ENCODE assay signal across 1 cellular context in genomic region chr10:105538933-105539332, GRCh38.
TF ChIP-seq lines count a peak whose summit lies in the region.

No MANE protein-coding gene starts in this region.

TF ChIP-seq in GM23338, 12 proteins besides CTCF, POLR2A, EP300 and RAD21 (continued from another document):
- TF ChIP-seq, protein P1, sequence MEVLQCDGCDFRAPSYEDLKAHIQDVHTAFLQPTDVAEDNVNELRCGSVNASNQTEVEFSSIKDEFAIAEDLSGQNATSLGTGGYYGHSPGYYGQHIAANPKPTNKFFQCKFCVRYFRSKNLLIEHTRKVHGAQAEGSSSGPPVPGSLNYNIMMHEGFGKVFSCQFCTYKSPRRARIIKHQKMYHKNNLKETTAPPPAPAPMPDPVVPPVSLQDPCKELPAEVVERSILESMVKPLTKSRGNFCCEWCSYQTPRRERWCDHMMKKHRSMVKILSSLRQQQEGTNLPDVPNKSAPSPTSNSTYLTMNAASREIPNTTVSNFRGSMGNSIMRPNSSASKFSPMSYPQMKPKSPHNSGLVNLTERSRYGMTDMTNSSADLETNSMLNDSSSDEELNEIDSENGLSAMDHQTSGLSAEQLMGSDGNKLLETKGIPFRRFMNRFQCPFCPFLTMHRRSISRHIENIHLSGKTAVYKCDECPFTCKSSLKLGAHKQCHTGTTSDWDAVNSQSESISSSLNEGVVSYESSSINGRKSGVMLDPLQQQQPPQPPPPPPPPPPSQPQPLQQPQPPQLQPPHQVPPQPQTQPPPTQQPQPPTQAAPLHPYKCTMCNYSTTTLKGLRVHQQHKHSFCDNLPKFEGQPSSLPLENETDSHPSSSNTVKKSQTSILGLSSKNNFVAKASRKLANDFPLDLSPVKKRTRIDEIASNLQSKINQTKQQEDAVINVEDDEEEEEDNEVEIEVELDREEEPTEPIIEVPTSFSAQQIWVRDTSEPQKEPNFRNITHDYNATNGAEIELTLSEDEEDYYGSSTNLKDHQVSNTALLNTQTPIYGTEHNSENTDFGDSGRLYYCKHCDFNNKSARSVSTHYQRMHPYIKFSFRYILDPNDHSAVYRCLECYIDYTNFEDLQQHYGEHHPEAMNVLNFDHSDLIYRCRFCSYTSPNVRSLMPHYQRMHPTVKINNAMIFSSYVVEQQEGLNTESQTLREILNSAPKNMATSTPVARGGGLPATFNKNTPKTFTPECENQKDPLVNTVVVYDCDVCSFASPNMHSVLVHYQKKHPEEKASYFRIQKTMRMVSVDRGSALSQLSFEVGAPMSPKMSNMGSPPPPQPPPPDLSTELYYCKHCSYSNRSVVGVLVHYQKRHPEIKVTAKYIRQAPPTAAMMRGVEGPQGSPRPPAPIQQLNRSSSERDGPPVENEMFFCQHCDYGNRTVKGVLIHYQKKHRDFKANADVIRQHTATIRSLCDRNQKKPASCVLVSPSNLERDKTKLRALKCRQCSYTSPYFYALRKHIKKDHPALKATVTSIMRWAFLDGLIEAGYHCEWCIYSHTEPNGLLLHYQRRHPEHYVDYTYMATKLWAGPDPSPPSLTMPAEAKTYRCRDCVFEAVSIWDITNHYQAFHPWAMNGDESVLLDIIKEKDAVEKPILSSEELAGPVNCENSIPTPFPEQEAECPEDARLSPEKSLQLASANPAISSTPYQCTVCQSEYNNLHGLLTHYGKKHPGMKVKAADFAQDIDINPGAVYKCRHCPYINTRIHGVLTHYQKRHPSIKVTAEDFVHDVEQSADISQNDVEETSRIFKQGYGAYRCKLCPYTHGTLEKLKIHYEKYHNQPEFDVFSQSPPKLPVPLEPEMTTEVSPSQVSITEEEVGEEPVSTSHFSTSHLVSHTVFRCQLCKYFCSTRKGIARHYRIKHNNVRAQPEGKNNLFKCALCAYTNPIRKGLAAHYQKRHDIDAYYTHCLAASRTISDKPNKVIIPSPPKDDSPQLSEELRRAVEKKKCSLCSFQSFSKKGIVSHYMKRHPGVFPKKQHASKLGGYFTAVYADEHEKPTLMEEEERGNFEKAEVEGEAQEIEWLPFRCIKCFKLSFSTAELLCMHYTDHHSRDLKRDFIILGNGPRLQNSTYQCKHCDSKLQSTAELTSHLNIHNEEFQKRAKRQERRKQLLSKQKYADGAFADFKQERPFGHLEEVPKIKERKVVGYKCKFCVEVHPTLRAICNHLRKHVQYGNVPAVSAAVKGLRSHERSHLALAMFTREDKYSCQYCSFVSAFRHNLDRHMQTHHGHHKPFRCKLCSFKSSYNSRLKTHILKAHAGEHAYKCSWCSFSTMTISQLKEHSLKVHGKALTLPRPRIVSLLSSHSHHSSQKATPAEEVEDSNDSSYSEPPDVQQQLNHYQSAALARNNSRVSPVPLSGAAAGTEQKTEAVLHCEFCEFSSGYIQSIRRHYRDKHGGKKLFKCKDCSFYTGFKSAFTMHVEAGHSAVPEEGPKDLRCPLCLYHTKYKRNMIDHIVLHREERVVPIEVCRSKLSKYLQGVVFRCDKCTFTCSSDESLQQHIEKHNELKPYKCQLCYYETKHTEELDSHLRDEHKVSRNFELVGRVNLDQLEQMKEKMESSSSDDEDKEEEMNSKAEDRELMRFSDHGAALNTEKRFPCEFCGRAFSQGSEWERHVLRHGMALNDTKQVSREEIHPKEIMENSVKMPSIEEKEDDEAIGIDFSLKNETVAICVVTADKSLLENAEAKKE (CRISPR knock-in tag; IDR thresholded peaks at IDR 0.05): peak; percentile 78
- no peak for TF ChIP-seq STAT1 (IDR thresholded peaks at IDR 0.05; ENCODE audit: unreplicated experiment)
